ENCODE assay signal across 23 cellular contexts in the genomic region with DNA sequence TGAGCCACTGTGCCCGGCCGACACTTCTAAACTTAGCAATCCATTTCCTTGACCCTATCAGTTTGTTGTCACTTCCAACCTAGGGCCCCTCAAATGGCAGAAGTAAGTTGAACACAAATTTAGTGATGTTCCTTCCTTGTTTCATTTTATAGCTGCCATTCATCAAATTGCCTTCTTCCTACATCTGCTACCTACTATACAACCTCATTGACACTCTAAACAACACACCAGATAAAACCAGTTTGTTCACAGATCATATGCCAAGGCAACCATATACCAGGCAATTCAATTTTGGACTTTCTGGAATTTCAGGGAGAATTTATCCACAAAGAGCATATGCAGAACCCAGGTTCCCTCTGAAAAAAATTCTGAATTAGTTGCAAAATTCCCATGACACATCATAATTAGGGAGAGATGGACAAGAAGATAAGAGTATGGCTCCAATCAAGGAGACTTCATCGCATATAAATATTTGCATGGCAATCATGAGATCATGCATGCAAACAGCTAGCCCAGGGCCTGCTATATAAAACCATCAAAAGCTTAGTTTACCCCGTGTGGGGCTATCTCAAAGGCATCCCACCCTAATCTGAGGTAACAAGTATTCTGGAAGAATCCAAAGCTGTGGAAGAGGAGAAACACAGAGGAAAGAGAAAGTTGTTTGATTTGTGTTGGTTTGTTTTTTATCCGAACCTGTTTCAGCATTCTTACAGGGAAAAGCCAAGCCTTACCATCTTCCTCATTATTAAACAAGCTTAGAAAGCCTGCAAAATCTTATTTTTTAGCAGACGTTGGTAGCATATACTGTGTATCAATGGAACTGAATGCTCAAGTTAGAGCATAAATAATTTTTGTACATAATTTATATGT.
"Had no signal": no experiment of that assay in that cellular context is flagged by ENCODE, and none has a peak within 500 bp of the region (broad histone marks: within the 10 kb centered on the region; RNA-seq: fewer than 3 reads in every experiment).

No MANE protein-coding gene starts in this region.

- H3K27ac ChIP-seq: ascending aorta, brain microvascular endothelial cell, foreskin keratinocyte, ovary, prostate gland, tibial artery, uterus had no signal

- H3K4me1 ChIP-seq: ascending aorta, tibial artery, uterus had no signal

- H3K27ac Mint-ChIP-seq: activated naive CD8-positive, alpha-beta T cell; activated T-helper 2 cell treated with anti-CD3 and anti-CD28 coated beads, Interferon-gamma antibody, Interleukin-2, Interleukin-4, amounts not matched to agents 10 μg/mL and 5 μg/mL and 100 μg/mL, durations not matched to agents 14 hours and 24 hours and 36 hours; stimulated activated naive CD8-positive, alpha-beta T cell treated with anti-CD3 and anti-CD28 coated beads, Interleukin-15, amount 100 ng/mL, for 72 hours had no signal

- H3K9me3 ChIP-seq: adrenal gland, ascending aorta, ovary, prostate gland, tibial artery, uterus had no signal

- DNase-seq: activated CD4-positive, alpha-beta T cell treated with anti-CD3 and anti-CD28 coated beads for 4 hours; activated CD4-positive, alpha-beta T cell treated with anti-CD3 and anti-CD28 coated beads, Interleukin-2, amount 50 U/mL, for 48 hours; activated CD4-positive, CD25-positive, alpha-beta regulatory T cell; activated CD8-positive, alpha-beta memory T cell treated with anti-CD3 and anti-CD28 coated beads, Interleukin-2, amount 50 U/mL, for 48 hours; activated naive CD4-positive, alpha-beta T cell; activated T-cell treated with anti-CD3 and anti-CD28 coated beads, Interleukin-2, amount 50 U/mL, for 4 hours; brain microvascular endothelial cell; caudate nucleus; effector memory CD4-positive, alpha-beta T cell; foreskin keratinocyte; kidney; naive thymus-derived CD8-positive, alpha-beta T cell; ovary; stimulated activated CD4-positive, alpha-beta T cell treated with anti-CD3 and anti-CD28 coated beads, Interleukin-12 subunit alpha, Interleukin-12 subunit beta, amount 100 ng/mL, for 4 hours; stimulated activated naive CD8-positive, alpha-beta T cell treated with anti-CD3 and anti-CD28 coated beads, Interleukin-15, amount 100 ng/mL, for 72 hours; T-helper 9 cell; uterus had no signal

- H3K36me3 ChIP-seq: adrenal gland, ascending aorta, brain microvascular endothelial cell, ovary, prostate gland, tibial artery, uterus had no signal

- H3K27me3 ChIP-seq: adrenal gland, ascending aorta, brain microvascular endothelial cell, foreskin keratinocyte, ovary, tibial artery, uterus had no signal

- ATAC-seq: activated T-cell treated with anti-CD3 and anti-CD28 coated beads, Interleukin-2, amount 50 U/mL, for 4 hours; foreskin keratinocyte; naive thymus-derived CD8-positive, alpha-beta T cell; stimulated activated naive CD8-positive, alpha-beta T cell treated with anti-CD3 and anti-CD28 coated beads, Interleukin-15, amount 100 ng/mL, for 72 hours had no signal

- H3K36me3 Mint-ChIP-seq: naive thymus-derived CD8-positive, alpha-beta T cell had no signal

- H3K4me3 Mint-ChIP-seq: activated naive CD8-positive, alpha-beta T cell; activated T-cell treated with anti-CD3 and anti-CD28 coated beads, Interleukin-2, amount 50 U/mL, for 4 hours; naive thymus-derived CD8-positive, alpha-beta T cell; stimulated activated naive CD8-positive, alpha-beta T cell treated with anti-CD3 and anti-CD28 coated beads, Interleukin-15, amount 100 ng/mL, for 72 hours had no signal

- H3K9me3 Mint-ChIP-seq: activated T-cell treated with anti-CD3 and anti-CD28 coated beads, Interleukin-2, amount 50 U/mL, for 4 hours; activated T-helper 2 cell treated with anti-CD3 and anti-CD28 coated beads, Interferon-gamma antibody, Interleukin-2, Interleukin-4, amounts not matched to agents 10 μg/mL and 5 μg/mL and 100 μg/mL, durations not matched to agents 14 hours and 24 hours and 36 hours; naive thymus-derived CD8-positive, alpha-beta T cell; stimulated activated naive CD8-positive, alpha-beta T cell treated with anti-CD3 and anti-CD28 coated beads, Interleukin-15, amount 100 ng/mL, for 72 hours had no signal

- H3K4me3 ChIP-seq: adrenal gland, ascending aorta, ovary, prostate gland, tibial artery, uterus had no signal
